In genomic region chr4:39530682-39531081, GRCh38 we compare ENCODE assay signal across 1 cellular context.
TF ChIP-seq lines count a peak whose summit lies in the region.

No MANE protein-coding gene starts in this region.

TF ChIP-seq in K562, 482 proteins besides CTCF, POLR2A, EP300 and RAD21 (continued from another document):
- TF ChIP-seq CEBPZ (IDR thresholded peaks at IDR 0.05; ENCODE audit: borderline replicate concordance, low read depth, low read length), result peak; percentile 48; the same call in 1 of the 2 replicates
- peak; percentile 76 for TF ChIP-seq ZFP36 (IDR thresholded peaks at IDR 0.05; ENCODE audit: low read depth, low read length, partially characterized antibody)
- no peak for TF ChIP-seq HBP1 (CRISPR knock-in tag; IDR thresholded peaks at IDR 0.05)
